In genomic region chr13:50846861-50847475, GRCh38 we compare ENCODE assay signal across 13 cellular contexts. TPM values are rescaled to one million over a fixed set of nuclear protein-coding genes. Genes with fewer than 3 reads are reported as not detected.
"Had no signal": no experiment of that assay in that cellular context is flagged by ENCODE, and none has a peak within 500 bp of the region (broad histone marks: within the 10 kb centered on the region; RNA-seq: fewer than 3 reads in every experiment).

No MANE protein-coding gene starts in this region.

- DNase-seq: activated CD4-positive, alpha-beta T cell treated with anti-CD3 and anti-CD28 coated beads for 4 hours; activated CD8-positive, alpha-beta memory T cell treated with anti-CD3 and anti-CD28 coated beads for 24 hours; activated effector memory CD4-positive, alpha-beta T cell treated with Interleukin-2 at 50 U/mL for 16 hours; amygdala; dermis blood vessel endothelial cell; hippocampal formation; left ventricle myocardium superior; stimulated activated CD4-positive, alpha-beta T cell treated with anti-CD3 and anti-CD28 coated beads, Interleukin-12 subunit alpha, Interleukin-12 subunit beta, amount 100 ng/mL, for 4 hours; stimulated activated CD4-positive, alpha-beta T cell treated with anti-CD3 and anti-CD28 coated beads, Interleukin-2, amount 100 ng/mL, for 48 hours; T-helper 9 cell had no signal

- ATAC-seq: left ventricle myocardium superior had no signal

- H3K27ac ChIP-seq: VCaP had no signal

RNA-seq across cellular contexts. Expression of gene DLEU7, which starts 3.5 kb away (rescaled TPM):
- total RNA-seq: dermis blood vessel endothelial cell, epithelial cell of proximal tubule, kidney epithelial cell, left ventricle myocardium superior had no signal
